In genomic region chr1:20785907-20786309, GRCh38 we compare ENCODE assay signal across 8 cellular contexts. TPM values are rescaled to one million over a fixed set of nuclear protein-coding genes. Genes with fewer than 3 reads are reported as not detected.
DNase-seq lines count a peak whose midpoint lies in the region; ATAC-seq and TF ChIP-seq lines count a peak whose summit lies in the region.

No MANE protein-coding gene starts in this region.

- intact Hi-C loops in thyroid gland (cut with DNase I), result no loop called here

- TF ChIP-seq CTCF in astrocyte of the cerebellum (IDR thresholded peaks at IDR 0.05; ENCODE audit: low read depth, low read length, missing control alignments) (no peak), liver (IDR thresholded peaks at IDR 0.05; ENCODE audit: low read depth, low read length, missing input control) (no peak), thyroid gland (IDR thresholded peaks at IDR 0.05) (no peak)

- peak overlapping the region; percentile 94 for H3K4me3 ChIP-seq in astrocyte of the cerebellum (ENCODE audit: low read depth, low read length)
- H3K4me3 ChIP-seq in liver (ENCODE audit: low read depth in 1 of 3, low read length in 3 of 3), result peak overlapping the region; percentile 71 to 92 (median 90)
- peak overlapping the region; percentile 55 to 94 (median 78) for H3K4me3 ChIP-seq in thyroid gland (replicated peaks in 1 of 3)

- no peak for TF ChIP-seq POLR2A in thyroid gland (IDR thresholded peaks at IDR 0.05)

- H3K36me3 ChIP-seq in liver (ENCODE audit: control insufficient read depth in 4 of 4, insufficient read depth in 3 of 4, low read depth in 1 of 4, low read length in 3 of 4) (no peaks in the 10 kb centered on the region), thyroid gland (no peaks in the 10 kb centered on the region)

- H3K9me3 ChIP-seq in liver (ENCODE audit: control insufficient read depth in 4 of 4, low read length in 3 of 4) (no peaks in the 10 kb centered on the region), thyroid gland (no peaks in the 10 kb centered on the region)

- peaks cover 5 to 28% (median 17%) of the 10 kb centered on the region in 4 donors for H3K4me1 ChIP-seq in liver (ENCODE audit: control insufficient read depth in 4 of 4, insufficient read depth in 4 of 4, low read length in 3 of 4)
- peaks cover 23 to 33% of the 10 kb centered on the region in 2 donors for H3K4me1 ChIP-seq in thyroid gland

- no peak for TF ChIP-seq RAD21 in liver (IDR thresholded peaks at IDR 0.05)

- H3K27ac ChIP-seq in liver (ENCODE audit: low read depth in 1 of 2, low read length in 2 of 2) (peak overlapping the region; percentile 85 to 98), thyroid gland (peak overlapping the region; percentile 93 to 97 (median 94))

- peak overlapping the region; percentile 73 to 91 for H3K9ac ChIP-seq in liver (ENCODE audit: low read depth in 1 of 2, low read length in 2 of 2)

- H3K27me3 ChIP-seq in liver (ENCODE audit: control insufficient read depth in 4 of 4, insufficient read depth in 4 of 4, low read length in 3 of 4) (no peaks in the 10 kb centered on the region), thyroid gland (no peaks in the 10 kb centered on the region)

- peak; percentile 57 for DNase-seq in NK-92 treated with Interleukin-12 subunit alpha and Interleukin-12 subunit beta, amount 100 ng/mL, for 24 hours (lab: John Stamatoyannopoulos, UW)
- DNase-seq in NK-92 (lab: John Stamatoyannopoulos, UW; ENCODE audit: unreplicated experiment) (no peak), HPDE6-E6E7 (ENCODE audit: extremely low spot score) (peak; percentile 3), astrocyte of the cerebellum (ENCODE audit: low read depth) (no peak), thyroid gland (peak in 1 of 2 donors; percentile 20)

- in situ Hi-C loops in astrocyte of the cerebellum (cut with HindIII; ENCODE audit: low sequenced_read_pairs), result no loop called here

- ATAC-seq in GM18868 (IDR thresholded peaks at IDR 0.05; ENCODE audit: unreplicated experiment) (no peak), GM19463 (IDR thresholded peaks at IDR 0.05; ENCODE audit: unreplicated experiment) (no peak)

- WGBS in liver, result under 1% methylated on average over 20 of the region's 20 CpGs
- 1% methylated on average over 20 of the region's 20 CpGs for WGBS in thyroid gland, 2 donors

TF ChIP-seq in liver, 16 proteins besides CTCF, POLR2A, EP300 and RAD21:
- no peak for TF ChIP-seq ATF3 (IDR thresholded peaks at IDR 0.05)
- TF ChIP-seq JUND (IDR thresholded peaks at IDR 0.05), result no peak
- TF ChIP-seq YY1 (IDR thresholded peaks at IDR 0.05), result no peak
- no peak for TF ChIP-seq RXRA (IDR thresholded peaks at IDR 0.05)
- TF ChIP-seq TAF1 (conservative IDR thresholded peaks at IDR 0.05), result no peak
- no peak for TF ChIP-seq ZBTB33 (IDR thresholded peaks at IDR 0.05)

RNA-seq across cellular contexts. Expression of gene HP1BP3, which starts 1.2 kb away (rescaled TPM):
- total RNA-seq in liver, result 100 to 1,000 TPM; 104 to 115 TPM
- polyA plus RNA-seq in liver, result 10 to 100 TPM; 34.8 to 41.0 TPM
- total RNA-seq in thyroid gland, result 100 to 1,000 TPM; 248 to 312 (median 280) TPM

RNA-seq across cellular contexts. Expression of gene SH2D5, which starts 53.4 kb away (rescaled TPM):
- total RNA-seq in liver (under 1 TPM in 1 of 2 donors, not detected in 1; 0.05 TPM), thyroid gland (1 to 10 TPM in 2 of 4 donors, under 1 TPM in 2; 0.11 to 1.4 (median 0.77) TPM)
- not detected for polyA plus RNA-seq in liver

Comparison
In these comparisons a context has a peak if more than half of its experiments do, and no peak if none do; other contexts are left out.
1. DNase-seq: peak in NK-92 treated with Interleukin-12 subunit alpha and Interleukin-12 subunit beta, amount 100 ng/mL, for 24 hours (single experiment) and HPDE6-E6E7 (single experiment); none in NK-92 (single experiment) and astrocyte of the cerebellum (single experiment).
2. Peak in every context shown above with its lines, with median percentiles within 50 percentile points of each other: H3K4me3 ChIP-seq.